ENCODE assay signal across 7 cellular contexts in the genomic region with DNA sequence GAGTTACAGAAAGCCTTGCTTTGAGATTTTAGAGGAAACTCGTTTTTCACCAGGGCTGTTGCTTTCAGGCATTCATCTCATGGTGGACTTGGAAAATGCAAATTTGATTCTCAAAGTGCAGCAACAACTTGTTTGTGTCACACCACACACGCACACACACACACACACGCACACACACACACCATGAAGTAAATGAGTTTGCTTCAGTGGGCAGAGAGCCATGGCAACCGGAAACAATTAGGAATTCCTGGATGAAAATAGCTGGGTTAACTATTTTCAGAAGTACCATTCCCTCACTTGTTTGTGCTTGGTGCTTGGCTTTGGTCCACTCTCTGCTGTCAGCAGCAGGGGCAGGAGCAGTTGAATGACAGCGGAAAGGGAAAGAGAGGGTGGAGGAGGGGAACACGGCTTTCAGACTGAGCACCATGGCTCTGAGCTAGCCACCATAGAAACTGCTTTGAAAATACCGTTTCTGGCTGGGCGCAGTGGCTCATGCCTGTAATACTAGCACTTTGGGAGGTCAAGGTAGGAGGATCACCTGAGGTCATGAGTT.
DNase-seq lines count a peak whose midpoint lies in the region; ATAC-seq, FAIRE-seq and TF ChIP-seq lines count a peak whose summit lies in the region.
"Not testable (repeated sequence)": the region's sequence is repeated elsewhere in the genome, so short reads cannot be mapped to it uniquely, and the experiment has no call there.

No MANE protein-coding gene starts in this region.

- H3K27me3 Mint-ChIP-seq in astrocyte (ENCODE audit: low read depth, unreplicated experiment): not testable (repeated sequence)

- not testable (repeated sequence) for H4K20me1 ChIP-seq in astrocyte (ENCODE audit: insufficient read depth, low read length); fibroblast of lung (ENCODE audit: control insufficient read depth, extremely low read depth, insufficient read depth, low read length)

- H3K36me3 ChIP-seq in astrocyte (ENCODE audit: insufficient read depth, low read length); fibroblast of lung (ENCODE audit: control insufficient read depth, insufficient read depth, low read length): not testable (repeated sequence)

- H3K9me3 ChIP-seq in astrocyte (ENCODE audit: insufficient read depth, low read depth, low read length); fibroblast of lung (ENCODE audit: control insufficient read depth, insufficient read depth, low read depth, low read length): not testable (repeated sequence)

- not testable (repeated sequence) for FAIRE-seq in astrocyte (lab: Jason Lieb, UNC)

- not testable (repeated sequence) for H3K4me3 ChIP-seq in astrocyte (ENCODE audit: insufficient read depth, low read depth, low read length); fibroblast of lung (replicated peaks in 1 of 4; ENCODE audit: control extremely low read depth in 1 of 4, insufficient read depth in 1 of 4, low read depth in 3 of 4, low read length in 4 of 4)

- not testable (repeated sequence) for H3K9ac ChIP-seq in astrocyte (ENCODE audit: low read length); fibroblast of lung (ENCODE audit: insufficient read depth, low read length)

- peak; percentile 66 to 88 for ATAC-seq in left cardiac atrium

- intact Hi-C loops in left cardiac atrium (cut with DNase I): not testable (repeated sequence)

- peak; percentile 58 for DNase-seq in GM04504 (ENCODE audit: low read depth)
- peak; percentile 16 for DNase-seq in NCI-H748 (lab: John Stamatoyannopoulos, UW; ENCODE audit: unreplicated experiment)
- peak; percentile 71 for DNase-seq in astrocyte (ENCODE audit: low read depth)
- DNase-seq in fibroblast of lung (ENCODE audit: low read depth in 2 of 2): peak; percentile 24 to 76
- DNase-seq in left cardiac atrium: peak; percentile 51
- DNase-seq in lung microvascular endothelial cell (ENCODE audit: low read depth in 2 of 2): peak; percentile 32 to 85
- DNase-seq in putamen (ENCODE audit: low spot score): peak; percentile 9

- H3K4me3 Mint-ChIP-seq in astrocyte (ENCODE audit: unreplicated experiment): not testable (repeated sequence)

- H3K4me2 ChIP-seq in astrocyte (ENCODE audit: low read length); fibroblast of lung (ENCODE audit: extremely low read depth, insufficient read depth, low read length): not testable (repeated sequence)

- not testable (repeated sequence) for H2AFZ ChIP-seq in astrocyte (ENCODE audit: low read depth, low read length); fibroblast of lung (ENCODE audit: low read length)

- H3K4me1 Mint-ChIP-seq in astrocyte (ENCODE audit: low read depth, unreplicated experiment): not testable (repeated sequence)

- TF ChIP-seq CTCF in astrocyte (IDR thresholded peaks at IDR 0.05; ENCODE audit: insufficient read depth, low read depth, low read length); fibroblast of lung (conservative IDR thresholded peaks at IDR 0.05 in 1 of 2, IDR thresholded peaks at IDR 0.05 in 1 of 2; ENCODE audit: low read depth in 1 of 2, low read length in 2 of 2): not testable (repeated sequence)

- H3K27me3 ChIP-seq in astrocyte (ENCODE audit: insufficient read depth, low read length); fibroblast of lung (ENCODE audit: control insufficient read depth, insufficient read depth, low read length): not testable (repeated sequence)

- H3K27ac Mint-ChIP-seq in astrocyte (ENCODE audit: unreplicated experiment): not testable (repeated sequence)

- H3K79me2 ChIP-seq in astrocyte (ENCODE audit: insufficient read depth, low read length); fibroblast of lung (ENCODE audit: control insufficient read depth, insufficient read depth, low read length): not testable (repeated sequence)

- H3K36me3 Mint-ChIP-seq in astrocyte (ENCODE audit: low read depth, unreplicated experiment): not testable (repeated sequence)

- not testable (repeated sequence) for H3K4me1 ChIP-seq in astrocyte (ENCODE audit: insufficient read depth, low read length); fibroblast of lung (ENCODE audit: control insufficient read depth, extremely low read depth, insufficient read depth, low read length)

- not testable (repeated sequence) for H3K27ac ChIP-seq in astrocyte (ENCODE audit: low read depth, low read length); fibroblast of lung (ENCODE audit: insufficient read depth, low read length)

- H3K9me3 Mint-ChIP-seq in astrocyte (ENCODE audit: unreplicated experiment): not testable (repeated sequence)

Comparison
In these comparisons a context has a peak if more than half of its experiments do, and no peak if none do; other contexts are left out.
1. DNase-seq: peak in every context shown above with its lines; median percentile 71 in astrocyte; 58 in lung microvascular endothelial cell; 58 in GM04504; 51 in left cardiac atrium; 50 in fibroblast of lung; 16 in NCI-H748; 9 in putamen.